Comparison of ENCODE assay signal across 14 cellular contexts in genomic region chr12:99393763-99394162, GRCh38.
DNase-seq lines count a peak whose midpoint lies in the region; ATAC-seq lines count a peak whose summit lies in the region.
"Had no signal": no experiment of that assay in that cellular context is flagged by ENCODE, and none has a peak within 500 bp of the region (broad histone marks: within the 10 kb centered on the region; RNA-seq: fewer than 3 reads in every experiment).

No MANE protein-coding gene starts in this region.

- no peak overlapping the region for H3K4me3 Mint-ChIP-seq in stimulated activated naive CD8-positive, alpha-beta T cell treated with anti-CD3 and anti-CD28 coated beads, Interleukin-15, amount 100 ng/mL, for 72 hours
- H3K4me3 Mint-ChIP-seq: activated naive CD4-positive, alpha-beta T cell treated with anti-CD3 and anti-CD28 coated beads, Interleukin-2, amount 10 ng/mL, durations not matched to agents 7 days and 5 days; brain had no signal

- no peaks in the 10 kb centered on the region for H3K4me1 Mint-ChIP-seq in stimulated activated naive CD8-positive, alpha-beta T cell treated with anti-CD3 and anti-CD28 coated beads, Interleukin-15, amount 100 ng/mL, for 72 hours
- H3K4me1 Mint-ChIP-seq: activated naive CD4-positive, alpha-beta T cell treated with anti-CD3 and anti-CD28 coated beads, Interleukin-2, amount 10 ng/mL, durations not matched to agents 7 days and 5 days had no signal

- no peak overlapping the region for H3K27ac Mint-ChIP-seq in stimulated activated naive CD8-positive, alpha-beta T cell treated with anti-CD3 and anti-CD28 coated beads, Interleukin-15, amount 100 ng/mL, for 72 hours
- H3K27ac Mint-ChIP-seq: activated naive CD4-positive, alpha-beta T cell treated with anti-CD3 and anti-CD28 coated beads, Interleukin-2, amount 10 ng/mL, durations not matched to agents 7 days and 5 days; brain had no signal

- H3K9me3 Mint-ChIP-seq in stimulated activated naive CD8-positive, alpha-beta T cell treated with anti-CD3 and anti-CD28 coated beads, Interleukin-15, amount 100 ng/mL, for 72 hours, result peaks cover 0 to 5% of the 10 kb centered on the region in 2 donors
- H3K9me3 Mint-ChIP-seq: activated naive CD4-positive, alpha-beta T cell treated with anti-CD3 and anti-CD28 coated beads, Interleukin-2, amount 10 ng/mL, durations not matched to agents 7 days and 5 days; brain had no signal

- DNase-seq in cerebellar cortex (ENCODE audit: low spot score), result no peak
- DNase-seq in AG08396 (ENCODE audit: low spot score), result no peak
- DNase-seq in stimulated activated naive CD8-positive, alpha-beta T cell treated with anti-CD3 and anti-CD28 coated beads, Interleukin-15, amount 100 ng/mL, for 72 hours, result no peak
- DNase-seq: ACHN; activated naive CD4-positive, alpha-beta T cell treated with anti-CD3 and anti-CD28 coated beads, Interleukin-2, amount 10 ng/mL, durations not matched to agents 7 days and 5 days; hypothalamus; PC-3 had no signal

- ATAC-seq in GM18498 (IDR thresholded peaks at IDR 0.05; ENCODE audit: unreplicated experiment), result peak; percentile 61
- ATAC-seq in GM19452 (IDR thresholded peaks at IDR 0.05; ENCODE audit: unreplicated experiment), result peak; percentile 78
- ATAC-seq in HG02798 (IDR thresholded peaks at IDR 0.05; ENCODE audit: poor library complexity, unreplicated experiment), result peak; percentile 49
- ATAC-seq in HG03521 (IDR thresholded peaks at IDR 0.05; ENCODE audit: unreplicated experiment), result peak; percentile 42
- ATAC-seq in GM21723 (IDR thresholded peaks at IDR 0.05; ENCODE audit: unreplicated experiment), result no peak
- no peak for ATAC-seq in stimulated activated naive CD8-positive, alpha-beta T cell treated with anti-CD3 and anti-CD28 coated beads, Interleukin-15, amount 100 ng/mL, for 72 hours
- ATAC-seq: left lobe of liver, PC-3 had no signal

- H3K27me3 Mint-ChIP-seq in stimulated activated naive CD8-positive, alpha-beta T cell treated with anti-CD3 and anti-CD28 coated beads, Interleukin-15, amount 100 ng/mL, for 72 hours, result no peaks in the 10 kb centered on the region
- H3K27me3 Mint-ChIP-seq: activated naive CD4-positive, alpha-beta T cell treated with anti-CD3 and anti-CD28 coated beads, Interleukin-2, amount 10 ng/mL, durations not matched to agents 7 days and 5 days; brain had no signal

Comparison
In these comparisons a context has a peak if more than half of its experiments do, and no peak if none do; other contexts are left out.
1. ATAC-seq: peak in GM18498 (single experiment), GM19452 (single experiment), HG02798 (single experiment) and HG03521 (single experiment); none in GM21723 (single experiment) and stimulated activated naive CD8-positive, alpha-beta T cell treated with anti-CD3 and anti-CD28 coated beads, Interleukin-15, amount 100 ng/mL, for 72 hours (single experiment).